Comparison of ENCODE assay signal across 1 cellular context in the genomic region with DNA sequence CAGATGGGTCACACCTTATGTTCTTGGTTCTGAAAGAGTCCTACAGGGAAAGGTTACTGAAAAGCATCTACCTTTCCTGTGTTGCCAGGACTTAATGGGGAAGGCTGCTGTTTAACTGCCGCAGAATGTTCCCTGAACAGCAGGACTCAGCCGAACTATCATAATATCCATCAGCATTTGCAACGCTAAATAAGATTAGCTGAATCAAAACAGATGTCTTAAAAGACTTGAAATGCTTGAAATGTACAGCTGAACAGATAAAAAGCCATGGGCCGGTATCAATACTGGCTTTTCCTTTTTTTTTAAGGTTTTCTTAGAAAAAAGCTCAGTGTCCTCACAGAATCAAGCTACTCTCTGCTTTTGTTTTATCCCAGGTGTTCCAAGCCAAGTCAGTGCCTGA.
TF ChIP-seq lines count a peak whose summit lies in the region.

No MANE protein-coding gene starts in this region.

TF ChIP-seq in SK-N-SH treated with all-trans-retinoic acid at 6 μM for 48 hours, 23 proteins besides CTCF, POLR2A, EP300 and RAD21 (continued from another document):
- TF ChIP-seq, protein P1, sequence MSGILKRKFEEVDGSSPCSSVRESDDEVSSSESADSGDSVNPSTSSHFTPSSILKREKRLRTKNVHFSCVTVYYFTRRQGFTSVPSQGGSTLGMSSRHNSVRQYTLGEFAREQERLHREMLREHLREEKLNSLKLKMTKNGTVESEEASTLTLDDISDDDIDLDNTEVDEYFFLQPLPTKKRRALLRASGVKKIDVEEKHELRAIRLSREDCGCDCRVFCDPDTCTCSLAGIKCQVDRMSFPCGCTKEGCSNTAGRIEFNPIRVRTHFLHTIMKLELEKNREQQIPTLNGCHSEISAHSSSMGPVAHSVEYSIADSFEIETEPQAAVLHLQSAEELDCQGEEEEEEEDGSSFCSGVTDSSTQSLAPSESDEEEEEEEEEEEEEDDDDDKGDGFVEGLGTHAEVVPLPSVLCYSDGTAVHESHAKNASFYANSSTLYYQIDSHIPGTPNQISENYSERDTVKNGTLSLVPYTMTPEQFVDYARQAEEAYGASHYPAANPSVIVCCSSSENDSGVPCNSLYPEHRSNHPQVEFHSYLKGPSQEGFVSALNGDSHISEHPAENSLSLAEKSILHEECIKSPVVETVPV (CRISPR knock-in tag; IDR thresholded peaks at IDR 0.05): 0 out of 2 replicates have a peak, but pooled peaks have one; percentile 22
- no peak for TF ChIP-seq ARNTL (CRISPR knock-in tag; IDR thresholded peaks at IDR 0.05; ENCODE audit: borderline replicate concordance, low read depth)
